Comparison of ENCODE assay signal across 1 cellular context in genomic region chr22:50562523-50563409, GRCh38.
A peak's percentile ranks its signal among the peaks of the same experiment; 100 is the strongest.
TF ChIP-seq lines count a peak whose summit lies in the region.

TSS of gene SYCE3 (minus strand) at chr22:50562919. CDS start at chr22:50556405, 6,514 bp downstream.

TF ChIP-seq in HepG2, 621 proteins besides CTCF, POLR2A, EP300 and RAD21 (continued from another document and continues in another):
- TF ChIP-seq, protein P1, sequence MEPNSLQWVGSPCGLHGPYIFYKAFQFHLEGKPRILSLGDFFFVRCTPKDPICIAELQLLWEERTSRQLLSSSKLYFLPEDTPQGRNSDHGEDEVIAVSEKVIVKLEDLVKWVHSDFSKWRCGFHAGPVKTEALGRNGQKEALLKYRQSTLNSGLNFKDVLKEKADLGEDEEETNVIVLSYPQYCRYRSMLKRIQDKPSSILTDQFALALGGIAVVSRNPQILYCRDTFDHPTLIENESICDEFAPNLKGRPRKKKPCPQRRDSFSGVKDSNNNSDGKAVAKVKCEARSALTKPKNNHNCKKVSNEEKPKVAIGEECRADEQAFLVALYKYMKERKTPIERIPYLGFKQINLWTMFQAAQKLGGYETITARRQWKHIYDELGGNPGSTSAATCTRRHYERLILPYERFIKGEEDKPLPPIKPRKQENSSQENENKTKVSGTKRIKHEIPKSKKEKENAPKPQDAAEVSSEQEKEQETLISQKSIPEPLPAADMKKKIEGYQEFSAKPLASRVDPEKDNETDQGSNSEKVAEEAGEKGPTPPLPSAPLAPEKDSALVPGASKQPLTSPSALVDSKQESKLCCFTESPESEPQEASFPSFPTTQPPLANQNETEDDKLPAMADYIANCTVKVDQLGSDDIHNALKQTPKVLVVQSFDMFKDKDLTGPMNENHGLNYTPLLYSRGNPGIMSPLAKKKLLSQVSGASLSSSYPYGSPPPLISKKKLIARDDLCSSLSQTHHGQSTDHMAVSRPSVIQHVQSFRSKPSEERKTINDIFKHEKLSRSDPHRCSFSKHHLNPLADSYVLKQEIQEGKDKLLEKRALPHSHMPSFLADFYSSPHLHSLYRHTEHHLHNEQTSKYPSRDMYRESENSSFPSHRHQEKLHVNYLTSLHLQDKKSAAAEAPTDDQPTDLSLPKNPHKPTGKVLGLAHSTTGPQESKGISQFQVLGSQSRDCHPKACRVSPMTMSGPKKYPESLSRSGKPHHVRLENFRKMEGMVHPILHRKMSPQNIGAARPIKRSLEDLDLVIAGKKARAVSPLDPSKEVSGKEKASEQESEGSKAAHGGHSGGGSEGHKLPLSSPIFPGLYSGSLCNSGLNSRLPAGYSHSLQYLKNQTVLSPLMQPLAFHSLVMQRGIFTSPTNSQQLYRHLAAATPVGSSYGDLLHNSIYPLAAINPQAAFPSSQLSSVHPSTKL (CRISPR knock-in tag; IDR thresholded peaks at IDR 0.05) = no peak
- TF ChIP-seq ATF7-NPFF (CRISPR knock-in tag; IDR thresholded peaks at IDR 0.05; ENCODE audit: low read depth) (peak; percentile 62; the same call in 1 of the 2 replicates), TP53 (CRISPR knock-in tag; conservative IDR thresholded peaks at IDR 0.05) (no peak), FOSL1 (CRISPR knock-in tag; IDR thresholded peaks at IDR 0.05; ENCODE audit: borderline replicate concordance) (no peak), ZSCAN25 (CRISPR knock-in tag; IDR thresholded peaks at IDR 0.05) (peak; percentile 94), TBX2 (CRISPR knock-in tag; IDR thresholded peaks at IDR 0.05; ENCODE audit: borderline replicate concordance) (peak; percentile 65; the same call in 1 of the 2 replicates), ZNF556 (CRISPR knock-in tag; IDR thresholded peaks at IDR 0.05; ENCODE audit: borderline replicate concordance) (peak; percentile 39; the same call in 1 of the 2 replicates), ELF1 (CRISPR knock-in tag; IDR thresholded peaks at IDR 0.05) (peak; percentile 92), PRDM10 (CRISPR knock-in tag; IDR thresholded peaks at IDR 0.05; ENCODE audit: low read depth) (no peak), ONECUT2 (CRISPR knock-in tag; IDR thresholded peaks at IDR 0.05) (no peak), LCORL (IDR thresholded peaks at IDR 0.05) (no peak), LCORL (CRISPR knock-in tag; IDR thresholded peaks at IDR 0.05) (peak; percentile 68), ZNF235 (CRISPR knock-in tag; IDR thresholded peaks at IDR 0.05; ENCODE audit: borderline replicate concordance) (no peak), HDAC1 (CRISPR knock-in tag; IDR thresholded peaks at IDR 0.05) (peak; percentile 39; the same call in 1 of the 2 replicates), SRSF9 (IDR thresholded peaks at IDR 0.05; ENCODE audit: borderline replicate concordance, insufficient read depth, low read depth, low read length, poor library complexity, severe bottlenecking) (no peak), DPF2 (CRISPR knock-in tag; IDR thresholded peaks at IDR 0.05; ENCODE audit: borderline replicate concordance, low read depth) (no peak), KMT2A (CRISPR knock-in tag; IDR thresholded peaks at IDR 0.05) (0 out of 2 replicates have a peak, but pooled peaks have one; percentile 22), ZNF33A (CRISPR knock-in tag; IDR thresholded peaks at IDR 0.05; ENCODE audit: borderline replicate concordance) (no peak), ZMYM2 (CRISPR knock-in tag; IDR thresholded peaks at IDR 0.05) (no peak), MEF2D (CRISPR knock-in tag; IDR thresholded peaks at IDR 0.05) (0 out of 2 replicates have a peak, but pooled peaks have one; percentile 42), KLF12 (CRISPR knock-in tag; IDR thresholded peaks at IDR 0.05; ENCODE audit: borderline replicate concordance) (peak; percentile 53; the same call in 1 of the 2 replicates), ZNF616 (CRISPR knock-in tag; IDR thresholded peaks at IDR 0.05; ENCODE audit: low read depth) (no peak), TOE1 (CRISPR knock-in tag; IDR thresholded peaks at IDR 0.05) (no peak), TARDBP (CRISPR knock-in tag; IDR thresholded peaks at IDR 0.05) (peak; percentile 54; the same call in 1 of the 2 replicates), ZNF740 (CRISPR knock-in tag; IDR thresholded peaks at IDR 0.05) (no peak), ELF3 (CRISPR knock-in tag; IDR thresholded peaks at IDR 0.05) (peak; percentile 50; the same call in 1 of the 2 replicates), RORA (CRISPR knock-in tag; IDR thresholded peaks at IDR 0.05) (no peak), HOXD1 (CRISPR knock-in tag; IDR thresholded peaks at IDR 0.05) (no peak), YEATS2 (CRISPR knock-in tag; IDR thresholded peaks at IDR 0.05; ENCODE audit: borderline replicate concordance) (peak; percentile 70; the same call in 1 of the 2 replicates), NCOR1 (IDR thresholded peaks at IDR 0.05; ENCODE audit: borderline replicate concordance, low read length) (no peak; the same call in 1 of the 2 replicates), ARNTL (CRISPR knock-in tag; IDR thresholded peaks at IDR 0.05) (0 out of 2 replicates have a peak, but pooled peaks have one; percentile 21), MTA3 (CRISPR knock-in tag; IDR thresholded peaks at IDR 0.05) (no peak), ATF4 (CRISPR knock-in tag; IDR thresholded peaks at IDR 0.05) (no peak), HNRNPK (IDR thresholded peaks at IDR 0.05; ENCODE audit: low read depth, low read length, poor library complexity, severe bottlenecking) (peak; percentile 95)
- TF ChIP-seq, protein P2, sequence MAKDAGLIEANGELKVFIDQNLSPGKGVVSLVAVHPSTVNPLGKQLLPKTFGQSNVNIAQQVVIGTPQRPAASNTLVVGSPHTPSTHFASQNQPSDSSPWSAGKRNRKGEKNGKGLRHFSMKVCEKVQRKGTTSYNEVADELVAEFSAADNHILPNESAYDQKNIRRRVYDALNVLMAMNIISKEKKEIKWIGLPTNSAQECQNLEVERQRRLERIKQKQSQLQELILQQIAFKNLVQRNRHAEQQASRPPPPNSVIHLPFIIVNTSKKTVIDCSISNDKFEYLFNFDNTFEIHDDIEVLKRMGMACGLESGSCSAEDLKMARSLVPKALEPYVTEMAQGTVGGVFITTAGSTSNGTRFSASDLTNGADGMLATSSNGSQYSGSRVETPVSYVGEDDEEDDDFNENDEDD (CRISPR knock-in tag; IDR thresholded peaks at IDR 0.05; ENCODE audit: borderline replicate concordance) = 0 out of 2 replicates have a peak, but pooled peaks have one; percentile 61
- TF ChIP-seq, protein P3, sequence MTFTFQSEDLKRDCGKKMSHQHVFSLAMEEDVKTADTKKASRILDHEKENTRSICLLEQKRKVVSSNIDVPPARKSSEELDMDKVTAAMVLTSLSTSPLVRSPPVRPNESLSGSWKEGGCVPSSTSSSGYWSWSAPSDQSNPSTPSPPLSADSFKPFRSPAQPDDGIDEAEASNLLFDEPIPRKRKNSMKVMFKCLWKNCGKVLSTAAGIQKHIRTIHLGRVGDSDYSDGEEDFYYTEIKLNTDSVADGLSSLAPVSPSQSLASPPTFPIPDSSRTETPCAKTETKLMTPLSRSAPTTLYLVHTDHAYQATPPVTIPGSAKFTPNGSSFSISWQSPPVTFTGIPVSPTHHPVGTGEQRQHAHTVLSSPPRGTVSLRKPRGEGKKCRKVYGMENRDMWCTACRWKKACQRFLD (CRISPR knock-in tag; IDR thresholded peaks at IDR 0.05; ENCODE audit: borderline replicate concordance) = 0 out of 2 replicates have a peak, but pooled peaks have one; percentile 43
- TF ChIP-seq, protein P4, sequence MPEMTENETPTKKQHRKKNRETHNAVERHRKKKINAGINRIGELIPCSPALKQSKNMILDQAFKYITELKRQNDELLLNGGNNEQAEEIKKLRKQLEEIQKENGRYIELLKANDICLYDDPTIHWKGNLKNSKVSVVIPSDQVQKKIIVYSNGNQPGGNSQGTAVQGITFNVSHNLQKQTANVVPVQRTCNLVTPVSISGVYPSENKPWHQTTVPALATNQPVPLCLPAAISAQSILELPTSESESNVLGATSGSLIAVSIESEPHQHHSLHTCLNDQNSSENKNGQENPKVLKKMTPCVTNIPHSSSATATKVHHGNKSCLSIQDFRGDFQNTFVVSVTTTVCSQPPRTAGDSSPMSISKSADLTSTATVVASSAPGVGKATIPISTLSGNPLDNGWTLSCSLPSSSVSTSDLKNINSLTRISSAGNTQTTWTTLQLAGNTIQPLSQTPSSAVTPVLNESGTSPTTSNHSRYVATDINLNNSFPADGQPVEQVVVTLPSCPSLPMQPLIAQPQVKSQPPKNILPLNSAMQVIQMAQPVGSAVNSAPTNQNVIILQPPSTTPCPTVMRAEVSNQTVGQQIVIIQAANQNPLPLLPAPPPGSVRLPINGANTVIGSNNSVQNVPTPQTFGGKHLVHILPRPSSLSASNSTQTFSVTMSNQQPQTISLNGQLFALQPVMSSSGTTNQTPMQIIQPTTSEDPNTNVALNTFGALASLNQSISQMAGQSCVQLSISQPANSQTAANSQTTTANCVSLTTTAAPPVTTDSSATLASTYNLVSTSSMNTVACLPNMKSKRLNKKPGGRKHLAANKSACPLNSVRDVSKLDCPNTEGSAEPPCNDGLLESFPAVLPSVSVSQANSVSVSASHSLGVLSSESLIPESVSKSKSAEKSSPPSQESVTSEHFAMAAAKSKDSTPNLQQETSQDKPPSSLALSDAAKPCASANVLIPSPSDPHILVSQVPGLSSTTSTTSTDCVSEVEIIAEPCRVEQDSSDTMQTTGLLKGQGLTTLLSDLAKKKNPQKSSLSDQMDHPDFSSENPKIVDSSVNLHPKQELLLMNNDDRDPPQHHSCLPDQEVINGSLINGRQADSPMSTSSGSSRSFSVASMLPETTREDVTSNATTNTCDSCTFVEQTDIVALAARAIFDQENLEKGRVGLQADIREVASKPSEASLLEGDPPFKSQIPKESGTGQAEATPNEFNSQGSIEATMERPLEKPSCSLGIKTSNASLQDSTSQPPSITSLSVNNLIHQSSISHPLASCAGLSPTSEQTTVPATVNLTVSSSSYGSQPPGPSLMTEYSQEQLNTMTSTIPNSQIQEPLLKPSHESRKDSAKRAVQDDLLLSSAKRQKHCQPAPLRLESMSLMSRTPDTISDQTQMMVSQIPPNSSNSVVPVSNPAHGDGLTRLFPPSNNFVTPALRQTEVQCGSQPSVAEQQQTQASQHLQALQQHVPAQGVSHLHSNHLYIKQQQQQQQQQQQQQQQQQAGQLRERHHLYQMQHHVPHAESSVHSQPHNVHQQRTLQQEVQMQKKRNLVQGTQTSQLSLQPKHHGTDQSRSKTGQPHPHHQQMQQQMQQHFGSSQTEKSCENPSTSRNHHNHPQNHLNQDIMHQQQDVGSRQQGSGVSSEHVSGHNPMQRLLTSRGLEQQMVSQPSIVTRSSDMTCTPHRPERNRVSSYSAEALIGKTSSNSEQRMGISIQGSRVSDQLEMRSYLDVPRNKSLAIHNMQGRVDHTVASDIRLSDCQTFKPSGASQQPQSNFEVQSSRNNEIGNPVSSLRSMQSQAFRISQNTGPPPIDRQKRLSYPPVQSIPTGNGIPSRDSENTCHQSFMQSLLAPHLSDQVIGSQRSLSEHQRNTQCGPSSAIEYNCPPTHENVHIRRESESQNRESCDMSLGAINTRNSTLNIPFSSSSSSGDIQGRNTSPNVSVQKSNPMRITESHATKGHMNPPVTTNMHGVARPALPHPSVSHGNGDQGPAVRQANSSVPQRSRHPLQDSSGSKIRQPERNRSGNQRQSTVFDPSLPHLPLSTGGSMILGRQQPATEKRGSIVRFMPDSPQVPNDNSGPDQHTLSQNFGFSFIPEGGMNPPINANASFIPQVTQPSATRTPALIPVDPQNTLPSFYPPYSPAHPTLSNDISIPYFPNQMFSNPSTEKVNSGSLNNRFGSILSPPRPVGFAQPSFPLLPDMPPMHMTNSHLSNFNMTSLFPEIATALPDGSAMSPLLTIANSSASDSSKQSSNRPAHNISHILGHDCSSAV (CRISPR knock-in tag; IDR thresholded peaks at IDR 0.05; ENCODE audit: borderline replicate concordance) = no peak
- TF ChIP-seq, protein P5, sequence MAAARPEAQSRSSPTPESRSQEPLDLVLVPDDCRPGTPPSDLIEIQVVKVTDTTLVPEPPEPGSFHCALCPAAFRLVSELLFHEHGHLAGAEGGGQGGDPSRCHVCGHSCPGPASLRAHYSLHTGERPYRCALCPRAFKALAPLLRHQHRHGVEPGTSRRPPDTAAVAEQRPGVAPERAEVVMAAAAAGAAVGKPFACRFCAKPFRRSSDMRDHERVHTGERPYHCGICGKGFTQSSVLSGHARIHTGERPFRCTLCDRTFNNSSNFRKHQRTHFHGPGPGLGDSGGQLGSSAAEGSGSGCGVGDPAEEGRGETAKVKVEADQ (CRISPR knock-in tag; IDR thresholded peaks at IDR 0.05; ENCODE audit: borderline replicate concordance) = no peak
